Comparison of ENCODE assay signal across 12 cellular contexts in genomic region chr11:69209936-69210659, GRCh38. TPM values are rescaled to one million over a fixed set of nuclear protein-coding genes. Genes with fewer than 3 reads are reported as not detected.
DNase-seq lines count a peak whose midpoint lies in the region; ATAC-seq and TF ChIP-seq lines count a peak whose summit lies in the region.
"Had no signal": no experiment of that assay in that cellular context is flagged by ENCODE, and none has a peak within 500 bp of the region (broad histone marks: within the 10 kb centered on the region; RNA-seq: fewer than 3 reads in every experiment).

No MANE protein-coding gene starts in this region.

- H3K9me3 ChIP-seq in heart right ventricle: peaks cover 0 to 9% (median 0%) of the 10 kb centered on the region in 11 donors
- peaks cover 0 to 7% of the 10 kb centered on the region in 2 donors for H3K9me3 ChIP-seq in right atrium auricular region

- H3K4me3 Mint-ChIP-seq in stimulated activated naive CD8-positive, alpha-beta T cell treated with anti-CD3 and anti-CD28 coated beads, Interleukin-15, amount 100 ng/mL, for 72 hours: no peak overlapping the region

- peaks cover 26% of the 10 kb centered on the region for H3K27me3 Mint-ChIP-seq in stimulated activated naive CD8-positive, alpha-beta T cell treated with anti-CD3 and anti-CD28 coated beads, Interleukin-15, amount 100 ng/mL, for 72 hours

- H3K4me1 ChIP-seq in heart right ventricle: peaks cover 0 to 6% (median 0%) of the 10 kb centered on the region in 9 donors
- peaks cover 0 to 5% of the 10 kb centered on the region in 2 donors for H3K4me1 ChIP-seq in right atrium auricular region
- H3K4me1 ChIP-seq: esophagus squamous epithelium had no signal

- TF ChIP-seq CTCF in heart right ventricle (IDR thresholded peaks at IDR 0.05) (no peak), right atrium auricular region (IDR thresholded peaks at IDR 0.05) (no peak)

- H3K27ac ChIP-seq in heart right ventricle: no peak overlapping the region
- H3K27ac ChIP-seq in right atrium auricular region: no peak overlapping the region
- H3K27ac ChIP-seq: esophagus squamous epithelium had no signal

- peak in 6 of 8 donors; percentile 38 to 84 (median 62) for ATAC-seq in heart right ventricle
- peak; percentile 73 for ATAC-seq in left ventricle myocardium superior
- ATAC-seq in stimulated activated naive CD8-positive, alpha-beta T cell treated with anti-CD3 and anti-CD28 coated beads, Interleukin-15, amount 100 ng/mL, for 72 hours: peak; percentile 46
- ATAC-seq in HG02852 (IDR thresholded peaks at IDR 0.05; ENCODE audit: unreplicated experiment): no peak

- H3K27ac Mint-ChIP-seq in stimulated activated naive CD8-positive, alpha-beta T cell treated with anti-CD3 and anti-CD28 coated beads, Interleukin-15, amount 100 ng/mL, for 72 hours: peak overlapping the region in 1 of 2 donors; percentile 55
- H3K27ac Mint-ChIP-seq: progenitor cell of endocrine pancreas had no signal

- H3K4me1 Mint-ChIP-seq in stimulated activated naive CD8-positive, alpha-beta T cell treated with anti-CD3 and anti-CD28 coated beads, Interleukin-15, amount 100 ng/mL, for 72 hours: peaks cover 33% of the 10 kb centered on the region

- H3K9me3 Mint-ChIP-seq in stimulated activated naive CD8-positive, alpha-beta T cell treated with anti-CD3 and anti-CD28 coated beads, Interleukin-15, amount 100 ng/mL, for 72 hours: peaks cover 7 to 10% of the 10 kb centered on the region in 2 donors

- H3K27me3 ChIP-seq in heart right ventricle: peaks cover 0 to 12% (median 0%) of the 10 kb centered on the region in 7 donors
- H3K27me3 ChIP-seq in right atrium auricular region: no peaks in the 10 kb centered on the region

- 84 to 88% methylated on average over 12 of the region's 12 CpGs for WGBS in heart right ventricle, 2 donors

- DNase-seq in heart right ventricle (no peak), right atrium auricular region (ENCODE audit: low spot score) (no peak), NOMO-1 treated with DMSO at 0.1 percent for 48 hours (lab: John Stamatoyannopoulos, UW; ENCODE audit: unreplicated experiment) (peak; percentile 18), left ventricle myocardium superior (no peak), NCI-H510A treated with DMSO at 0.1 percent for 48 hours (lab: John Stamatoyannopoulos, UW) (no peak), 8988T (no peak)
- no peak for DNase-seq in stimulated activated naive CD8-positive, alpha-beta T cell treated with anti-CD3 and anti-CD28 coated beads, Interleukin-15, amount 100 ng/mL, for 72 hours
- DNase-seq: activated CD4-positive, alpha-beta T cell treated with anti-CD3 and anti-CD28 coated beads, Interleukin-2, amount 50 U/mL, for 4 hours; esophagus squamous epithelium; NCI-H1417 treated with DMSO at 0.1 percent for 48 hours had no signal

- no peaks in the 10 kb centered on the region for H3K36me3 ChIP-seq in heart right ventricle
- H3K36me3 ChIP-seq in right atrium auricular region: no peaks in the 10 kb centered on the region
- H3K36me3 ChIP-seq: esophagus squamous epithelium had no signal

- intact Hi-C loops in heart right ventricle (cut with DNase I): loop anchor here in 2 of 10 donors (5.0 to 10.0 kb wide), 2 partner anchors 75 to 78 kb away; no protein-coding TSS in a partner anchor
- intact Hi-C loops in left ventricle myocardium superior (cut with micrococcal nuclease): no loop called here

- no peak overlapping the region for H3K4me3 ChIP-seq in heart right ventricle
- H3K4me3 ChIP-seq in right atrium auricular region: no peak overlapping the region
- H3K4me3 ChIP-seq: esophagus squamous epithelium had no signal

RNA-seq across cellular contexts. Expression of gene SMIM38, which starts 54.4 kb away (rescaled TPM):
- total RNA-seq in heart right ventricle (under 1 TPM in 9 of 10 donors, not detected in 1; 0.11 to 0.56 (median 0.18) TPM), right atrium auricular region (under 1 TPM in 1 of 2 donors, not detected in 1; 0.35 TPM), left ventricle myocardium superior (not detected)
- under 1 TPM; 0.07 to 0.22 TPM for polyA plus RNA-seq in heart right ventricle
